ENCODE assay signal across 1 cellular context in genomic region chr11:64225608-64226506, GRCh38.
TF ChIP-seq lines count a peak whose summit lies in the region.

A gene with protein sequence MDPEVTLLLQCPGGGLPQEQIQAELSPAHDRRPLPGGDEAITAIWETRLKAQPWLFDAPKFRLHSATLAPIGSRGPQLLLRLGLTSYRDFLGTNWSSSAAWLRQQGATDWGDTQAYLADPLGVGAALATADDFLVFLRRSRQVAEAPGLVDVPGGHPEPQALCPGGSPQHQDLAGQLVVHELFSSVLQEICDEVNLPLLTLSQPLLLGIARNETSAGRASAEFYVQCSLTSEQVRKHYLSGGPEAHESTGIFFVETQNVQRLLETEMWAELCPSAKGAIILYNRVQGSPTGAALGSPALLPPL (plus strand): TSS chr11:64226274. CDS start chr11:64226653, 379 bp downstream.
Gene TRPT1, minus strand, starts transcription at chr11:64226186. Its CDS starts 326 bp downstream, at chr11:64225860.

TF ChIP-seq in K562, 482 proteins besides CTCF, POLR2A, EP300 and RAD21 (continued from another document and continues in another):
- TF ChIP-seq MTA3 (IDR thresholded peaks at IDR 0.05; ENCODE audit: borderline replicate concordance) (peak; percentile 32; the same call in 1 of the 2 replicates), E4F1 (CRISPR knock-in tag; IDR thresholded peaks at IDR 0.05; ENCODE audit: borderline replicate concordance) (no peak), ZBED1 (IDR thresholded peaks at IDR 0.05) (no peak; the same call in 1 of the 2 replicates), CTCFL (IDR thresholded peaks at IDR 0.05; ENCODE audit: borderline replicate concordance, insufficient read depth, low read depth, low read length, poor library complexity, severe bottlenecking) (no peak), THRAP3 (IDR thresholded peaks at IDR 0.05; ENCODE audit: borderline replicate concordance) (no peak), SNIP1 (IDR thresholded peaks at IDR 0.05; ENCODE audit: low read depth) (no peak), TRIM24 (IDR thresholded peaks at IDR 0.05) (peak in 1 of 2 experiments; percentile 65; a peak in 1 of 4 replicates), THRA (IDR thresholded peaks at IDR 0.05) (no peak), AFF4 (CRISPR knock-in tag; IDR thresholded peaks at IDR 0.05) (peak; percentile 54; the same call in 1 of the 2 replicates), GTF3C2 (IDR thresholded peaks at IDR 0.05; ENCODE audit: borderline replicate concordance, extremely low read depth, insufficient read length) (no peak), SMARCC2 (IDR thresholded peaks at IDR 0.05; ENCODE audit: low read depth) (no peak), ZNF408 (CRISPR knock-in tag; IDR thresholded peaks at IDR 0.05; ENCODE audit: low read depth) (no peak), ELF1 (tag; IDR thresholded peaks at IDR 0.05) (peak; percentile 89), SMAD3 (CRISPR knock-in tag; conservative IDR thresholded peaks at IDR 0.05) (no peak), XRCC3 (IDR thresholded peaks at IDR 0.05) (no peak), ZNF354B (CRISPR knock-in tag; IDR thresholded peaks at IDR 0.05) (no peak), FOXP1 (CRISPR knock-in tag; IDR thresholded peaks at IDR 0.05) (peak; percentile 68; the same call in 1 of the 2 replicates), TFAP4 (CRISPR knock-in tag; IDR thresholded peaks at IDR 0.05; ENCODE audit: borderline replicate concordance) (peak; percentile 63; the same call in 1 of the 2 replicates), CREBBP (IDR thresholded peaks at IDR 0.05; ENCODE audit: low read depth, low read length) (no peak), HINFP (tag; conservative IDR thresholded peaks at IDR 0.05; ENCODE audit: low read depth) (no peak; the same call in 1 of the 2 replicates), ILK (tag; IDR thresholded peaks at IDR 0.05; ENCODE audit: borderline replicate concordance, low read depth) (no peak), CBFB (CRISPR knock-in tag; IDR thresholded peaks at IDR 0.05) (no peak), SIX5 (IDR thresholded peaks at IDR 0.05; ENCODE audit: borderline replicate concordance in 1 of 2, insufficient read depth in 1 of 2, low read depth in 1 of 2, low read length in 2 of 2) (no peak), FIP1L1 (IDR thresholded peaks at IDR 0.05; ENCODE audit: low read depth, low read length, poor library complexity, severe bottlenecking) (no peak), HLTF (IDR thresholded peaks at IDR 0.05) (no peak), ZNF589 (CRISPR knock-in tag; IDR thresholded peaks at IDR 0.05; ENCODE audit: low read depth) (no peak), MXI1 (IDR thresholded peaks at IDR 0.05; ENCODE audit: low read depth, low read length) (no peak), ZBTB17 (CRISPR knock-in tag; IDR thresholded peaks at IDR 0.05) (no peak), PHF8 (IDR thresholded peaks at IDR 0.05; ENCODE audit: borderline replicate concordance, low read length) (peak; percentile 81; the same call in 1 of the 2 replicates), CCNT2 (IDR thresholded peaks at IDR 0.05; ENCODE audit: borderline replicate concordance, extremely low read depth, insufficient read length, low read depth, low read length) (peak; percentile 56), L3MBTL2 (IDR thresholded peaks at IDR 0.05) (0 out of 2 replicates have a peak, but pooled peaks have one; percentile 19), ZNF785 (CRISPR knock-in tag; IDR thresholded peaks at IDR 0.05) (no peak), MAX (CRISPR knock-in tag; IDR thresholded peaks at IDR 0.05) (peak; percentile 65), KDM1A (IDR thresholded peaks at IDR 0.05) (no peak), NCOA4 (IDR thresholded peaks at IDR 0.05; ENCODE audit: partially characterized antibody) (no peak), PTRF (tag; IDR thresholded peaks at IDR 0.05) (no peak), RBM15 (IDR thresholded peaks at IDR 0.05; ENCODE audit: insufficient read depth, low read length) (no peak), FOXJ2 (tag; IDR thresholded peaks at IDR 0.05) (no peak), SRSF3 (IDR thresholded peaks at IDR 0.05; ENCODE audit: insufficient read depth, low read length) (no peak), SREBF1 (IDR thresholded peaks at IDR 0.05; ENCODE audit: borderline replicate concordance, low read depth, low read length) (no peak), KAT8 (IDR thresholded peaks at IDR 0.05; ENCODE audit: low read depth) (no peak)
- TF ChIP-seq, protein P1, sequence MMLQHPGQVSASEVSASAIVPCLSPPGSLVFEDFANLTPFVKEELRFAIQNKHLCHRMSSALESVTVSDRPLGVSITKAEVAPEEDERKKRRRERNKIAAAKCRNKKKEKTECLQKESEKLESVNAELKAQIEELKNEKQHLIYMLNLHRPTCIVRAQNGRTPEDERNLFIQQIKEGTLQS (IDR thresholded peaks at IDR 0.05) = no peak
- TF ChIP-seq, protein P1 (CRISPR knock-in tag; conservative IDR thresholded peaks at IDR 0.05) = 0 out of 2 replicates have a peak, but pooled peaks have one; percentile 24
- TF ChIP-seq, protein P2, sequence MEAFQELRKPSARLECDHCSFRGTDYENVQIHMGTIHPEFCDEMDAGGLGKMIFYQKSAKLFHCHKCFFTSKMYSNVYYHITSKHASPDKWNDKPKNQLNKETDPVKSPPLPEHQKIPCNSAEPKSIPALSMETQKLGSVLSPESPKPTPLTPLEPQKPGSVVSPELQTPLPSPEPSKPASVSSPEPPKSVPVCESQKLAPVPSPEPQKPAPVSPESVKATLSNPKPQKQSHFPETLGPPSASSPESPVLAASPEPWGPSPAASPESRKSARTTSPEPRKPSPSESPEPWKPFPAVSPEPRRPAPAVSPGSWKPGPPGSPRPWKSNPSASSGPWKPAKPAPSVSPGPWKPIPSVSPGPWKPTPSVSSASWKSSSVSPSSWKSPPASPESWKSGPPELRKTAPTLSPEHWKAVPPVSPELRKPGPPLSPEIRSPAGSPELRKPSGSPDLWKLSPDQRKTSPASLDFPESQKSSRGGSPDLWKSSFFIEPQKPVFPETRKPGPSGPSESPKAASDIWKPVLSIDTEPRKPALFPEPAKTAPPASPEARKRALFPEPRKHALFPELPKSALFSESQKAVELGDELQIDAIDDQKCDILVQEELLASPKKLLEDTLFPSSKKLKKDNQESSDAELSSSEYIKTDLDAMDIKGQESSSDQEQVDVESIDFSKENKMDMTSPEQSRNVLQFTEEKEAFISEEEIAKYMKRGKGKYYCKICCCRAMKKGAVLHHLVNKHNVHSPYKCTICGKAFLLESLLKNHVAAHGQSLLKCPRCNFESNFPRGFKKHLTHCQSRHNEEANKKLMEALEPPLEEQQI (IDR thresholded peaks at IDR 0.05) = no peak
